ENCODE assay signal across 15 cellular contexts in genomic region chr17:20072692-20072992, GRCh38.
DNase-seq lines count a peak whose midpoint lies in the region; ATAC-seq and TF ChIP-seq lines count a peak whose summit lies in the region.
"Had no signal": no experiment of that assay in that cellular context is flagged by ENCODE, and none has a peak within 500 bp of the region (broad histone marks: within the 10 kb centered on the region; RNA-seq: fewer than 3 reads in every experiment).

No MANE protein-coding gene starts in this region.

- peak overlapping the region; percentile 6 for H3K27ac ChIP-seq in CD4-positive, alpha-beta memory T cell (ENCODE audit: low read depth, low read length)
- H3K27ac ChIP-seq in CD4-positive, alpha-beta T cell (ENCODE audit: low read depth, low read length): no peak overlapping the region
- H3K27ac ChIP-seq: brain microvascular endothelial cell had no signal

- H3K4me1 ChIP-seq in CD4-positive, alpha-beta memory T cell (ENCODE audit: insufficient read depth, low read length): peaks cover 27% of the 10 kb centered on the region

- intact Hi-C loops in CD4-positive, alpha-beta memory T cell (cut with micrococcal nuclease): loop anchor here (10.0 kb wide), 1 partner anchor 48 kb away; no protein-coding TSS in a partner anchor
- intact Hi-C loops in CD4-positive, alpha-beta T cell (cut with DNase I, micrococcal nuclease): no loop called here

- no peak for TF ChIP-seq CTCF in CD4-positive, alpha-beta T cell (IDR thresholded peaks at IDR 0.05)

- H3K36me3 Mint-ChIP-seq in CD4-positive, alpha-beta memory T cell: no peaks in the 10 kb centered on the region
- peaks cover 6% of the 10 kb centered on the region for H3K36me3 Mint-ChIP-seq in effector memory CD8-positive, alpha-beta T cell (ENCODE audit: insufficient read depth)
- H3K36me3 Mint-ChIP-seq in CD4-positive, alpha-beta T cell (ENCODE audit: low read depth): no peaks in the 10 kb centered on the region

- H3K9me3 ChIP-seq in CD4-positive, alpha-beta memory T cell (ENCODE audit: control insufficient read depth in 1 of 2, low read length in 2 of 2): no peaks in the 10 kb centered on the region
- H3K9me3 ChIP-seq in CD4-positive, alpha-beta T cell (ENCODE audit: control insufficient read depth, low read length): no peaks in the 10 kb centered on the region

- H3K27me3 ChIP-seq in CD4-positive, alpha-beta memory T cell (ENCODE audit: insufficient read depth, low read length): no peaks in the 10 kb centered on the region
- H3K27me3 ChIP-seq in CD4-positive, alpha-beta T cell (ENCODE audit: control insufficient read depth, insufficient read depth, low read length): no peaks in the 10 kb centered on the region
- H3K27me3 ChIP-seq: brain microvascular endothelial cell had no signal

- no peaks in the 10 kb centered on the region for H3K36me3 ChIP-seq in CD4-positive, alpha-beta memory T cell (ENCODE audit: insufficient read depth, low read length)
- H3K36me3 ChIP-seq: brain microvascular endothelial cell had no signal

- DNase-seq in NCI-H1105 (lab: John Stamatoyannopoulos, UW): peak; percentile 17
- no peak for DNase-seq in NCI-H1105 treated with DMSO at 0.1 percent for 48 hours (lab: John Stamatoyannopoulos, UW)
- no peak for DNase-seq in CD4-positive, alpha-beta memory T cell
- DNase-seq in NCI-H446 treated with DMSO at 0.1 percent for 48 hours (lab: John Stamatoyannopoulos, UW): peak; percentile 69
- no peak for DNase-seq in effector memory CD8-positive, alpha-beta T cell
- DNase-seq in CD4-positive, alpha-beta T cell: no peak
- no peak for DNase-seq in HPDE6-E6E7 (ENCODE audit: extremely low spot score)
- DNase-seq in activated T-cell treated with anti-CD3 and anti-CD28 coated beads, Interleukin-2, amount 50 U/mL, for 1 hour: no peak
- DNase-seq: activated effector memory CD4-positive, alpha-beta T cell treated with anti-CD3 and anti-CD28 coated beads, Interleukin-2, amount 50 U/mL, for 16 hours; brain microvascular endothelial cell; DMS153; Karpas-422 had no signal

- CTCF ChIA-PET in CD4-positive, alpha-beta memory T cell (lab: Charles Lee; ENCODE audit: partially characterized antibody): interaction anchor here (0.6 to 2.8 kb wide), 3 partner anchors 54 to 80 kb away, joined by 3 to 14 read pairs (median 5); partner anchors contain the start of gene SPECC1
- CTCF ChIA-PET in CD4-positive, alpha-beta T cell (lab: Charles Lee): interaction anchor here (0.9 kb wide), 1 partner anchor 80 kb away, joined by 3 read pairs; no protein-coding TSS in a partner anchor

- peak overlapping the region in 3 of 7 donors; percentile 3 to 57 (median 25) for H3K27ac Mint-ChIP-seq in CD4-positive, alpha-beta memory T cell
- H3K27ac Mint-ChIP-seq in effector memory CD8-positive, alpha-beta T cell: peak overlapping the region; percentile 51 to 84
- H3K27ac Mint-ChIP-seq in CD4-positive, alpha-beta T cell: no peak overlapping the region

- H3K4me1 Mint-ChIP-seq in CD4-positive, alpha-beta memory T cell: peaks cover 17 to 30% (median 21%) of the 10 kb centered on the region in 4 donors
- H3K4me1 Mint-ChIP-seq in effector memory CD8-positive, alpha-beta T cell (ENCODE audit: low read depth in 2 of 2): peaks cover 24 to 28% of the 10 kb centered on the region in 2 donors
- H3K4me1 Mint-ChIP-seq in CD4-positive, alpha-beta T cell (ENCODE audit: low read depth): peaks cover 17% of the 10 kb centered on the region

- H3K9me3 Mint-ChIP-seq in CD4-positive, alpha-beta memory T cell: no peaks in the 10 kb centered on the region
- no peaks in the 10 kb centered on the region for H3K9me3 Mint-ChIP-seq in effector memory CD8-positive, alpha-beta T cell
- H3K9me3 Mint-ChIP-seq in CD4-positive, alpha-beta T cell: no peaks in the 10 kb centered on the region
- H3K9me3 Mint-ChIP-seq: activated CD4-positive, alpha-beta T cell treated with anti-CD3 and anti-CD28 coated beads, Interleukin-2, amount 10 ng/mL, durations not matched to agents 24 days and 14 days had no signal

- no peak for ATAC-seq in effector memory CD8-positive, alpha-beta T cell (replicated peaks)
- ATAC-seq in CD4-positive, alpha-beta T cell (ENCODE audit: poor library complexity): no peak
- ATAC-seq: HCT116 had no signal

- no peaks in the 10 kb centered on the region for H3K27me3 Mint-ChIP-seq in CD4-positive, alpha-beta memory T cell
- H3K27me3 Mint-ChIP-seq in effector memory CD8-positive, alpha-beta T cell: no peaks in the 10 kb centered on the region
- H3K27me3 Mint-ChIP-seq in CD4-positive, alpha-beta T cell: no peaks in the 10 kb centered on the region

- H3K4me3 ChIP-seq in CD4-positive, alpha-beta memory T cell (ENCODE audit: low read length in 2 of 2): no peak overlapping the region
- H3K4me3 ChIP-seq: smooth muscle cell had no signal

- POLR2A ChIA-PET in CD4-positive, alpha-beta memory T cell (lab: Charles Lee; ENCODE audit: partially characterized antibody): interaction anchor here (0.6 to 0.8 kb wide), 2 partner anchors 62 to 196 kb away, joined by 3 read pairs; no protein-coding TSS in a partner anchor
- POLR2A ChIA-PET in CD4-positive, alpha-beta T cell (lab: Charles Lee): no interaction called here

- H3K4me3 Mint-ChIP-seq in CD4-positive, alpha-beta memory T cell: peak overlapping the region in 6 of 8 donors; percentile 2 to 87 (median 78)
- peak overlapping the region; percentile 73 to 78 for H3K4me3 Mint-ChIP-seq in effector memory CD8-positive, alpha-beta T cell
- H3K4me3 Mint-ChIP-seq in CD4-positive, alpha-beta T cell: no peak overlapping the region

Comparison
In these comparisons a context has a peak if more than half of its experiments do, and no peak if none do; other contexts are left out.
1. DNase-seq: peak in NCI-H1105 (single experiment) and NCI-H446 treated with DMSO at 0.1 percent for 48 hours (single experiment); none in NCI-H1105 treated with DMSO at 0.1 percent for 48 hours (single experiment), CD4-positive, alpha-beta memory T cell (0 of 5), effector memory CD8-positive, alpha-beta T cell (0 of 3), CD4-positive, alpha-beta T cell (0 of 10), HPDE6-E6E7 (single experiment) and activated T-cell treated with anti-CD3 and anti-CD28 coated beads, Interleukin-2, amount 50 U/mL, for 1 hour (single experiment).